16 cellular contexts compared by ENCODE assay signal in genomic region chr21:44613386-44614155, GRCh38. TPM values are rescaled to one million over a fixed set of nuclear protein-coding genes. Genes with fewer than 3 reads are reported as not detected.
A peak's percentile ranks its signal among the peaks of the same experiment; 100 is the strongest.
DNase-seq lines count a peak whose midpoint lies in the region; ATAC-seq and TF ChIP-seq lines count a peak whose summit lies in the region.
"Had no signal": no experiment of that assay in that cellular context is flagged by ENCODE, and none has a peak within 500 bp of the region (broad histone marks: within the 10 kb centered on the region; RNA-seq: fewer than 3 reads in every experiment).

No MANE protein-coding gene starts in this region.

- no peak overlapping the region for H2AFZ ChIP-seq in GM23338

- intact Hi-C loops in esophagus muscularis mucosa (cut with DNase I), result no loop called here

- ATAC-seq in GM23338 (no peak), HG03378 (IDR thresholded peaks at IDR 0.05; ENCODE audit: unreplicated experiment) (no peak)

- in situ Hi-C loops in GM13977 (cut with MboI; ENCODE audit: low pct_unique_long_range_greater_than_20kb, low sequenced_read_pairs, unreplicated experiment), result no loop called here

- H3K79me2 ChIP-seq in GM23338 (replicated peaks; ENCODE audit: insufficient read depth), result no peaks in the 10 kb centered on the region

- H3K4me1 Mint-ChIP-seq in osteocyte (ENCODE audit: unreplicated experiment), result no peaks in the 10 kb centered on the region
- peaks cover 19% of the 10 kb centered on the region for H3K4me1 Mint-ChIP-seq in GM23338

- H3K27me3 Mint-ChIP-seq in osteocyte (ENCODE audit: unreplicated experiment) (peaks cover 4% of the 10 kb centered on the region), GM23338 (ENCODE audit: insufficient read depth, low read depth, poor library complexity) (peaks cover 8% of the 10 kb centered on the region)

- 93% methylated on average over 23 of the region's 26 CpGs for WGBS in esophagus muscularis mucosa

- H3K27ac ChIP-seq in esophagus muscularis mucosa (replicated peaks in 1 of 4) (no peak overlapping the region), GM23338 (ENCODE audit: low read depth) (no peak overlapping the region)
- H3K27ac ChIP-seq: BLaER1 had no signal

- H3K4me3 Mint-ChIP-seq in osteocyte (ENCODE audit: unreplicated experiment) (no peak overlapping the region), GM23338 (no peak overlapping the region)
- H3K4me3 Mint-ChIP-seq: CD8-positive, alpha-beta memory T cell had no signal

- H3K4me2 ChIP-seq in GM23338, result no peak overlapping the region

- DNase-seq in activated CD4-positive, CD25-positive, alpha-beta regulatory T cell treated with anti-CD3 and anti-CD28 coated beads, Interleukin-2, amount 50 U/mL, for 72 hours, result peak; percentile 17
- DNase-seq in activated CD4-positive, CD25-positive, alpha-beta regulatory T cell (lab: John Stamatoyannopoulos, UW), result no peak
- DNase-seq in esophagus muscularis mucosa (ENCODE audit: extremely low spot score) (peak; percentile 77), osteocyte (ENCODE audit: extremely low spot score, unreplicated experiment) (peak; percentile 80), GM23338 (ENCODE audit: low spot score) (no peak), GM13977 (ENCODE audit: low spot score) (no peak)
- DNase-seq: 8988T; AML-193; Caco-2; CD8-positive, alpha-beta memory T cell; DND-41; GDM1; H7 had no signal

- no peak for TF ChIP-seq CTCF in esophagus muscularis mucosa (IDR thresholded peaks at IDR 0.05)
- no peak for TF ChIP-seq CTCF in osteocyte (IDR thresholded peaks at IDR 0.05)
- no peak for TF ChIP-seq CTCF in GM23338 (conservative IDR thresholded peaks at IDR 0.05; ENCODE audit: low read depth in 2 of 2)
- TF ChIP-seq CTCF in GM13977 (IDR thresholded peaks at IDR 0.05; ENCODE audit: extremely low read depth, insufficient read depth, missing control alignments), result no peak

- H3K9me3 Mint-ChIP-seq in osteocyte (ENCODE audit: unreplicated experiment) (peaks cover 21% of the 10 kb centered on the region), GM23338 (peaks cover 43% of the 10 kb centered on the region)

- no peaks in the 10 kb centered on the region for H4K20me1 ChIP-seq in GM23338 (replicated peaks; ENCODE audit: insufficient read depth)
- H4K20me1 ChIP-seq: BLaER1 had no signal

- H3F3A ChIP-seq in GM23338 (replicated peaks; ENCODE audit: low read depth), result no peaks in the 10 kb centered on the region

- no peak for TF ChIP-seq POLR2A in esophagus muscularis mucosa (IDR thresholded peaks at IDR 0.05; ENCODE audit: low read depth)

- no peaks in the 10 kb centered on the region for H3K36me3 Mint-ChIP-seq in osteocyte (ENCODE audit: unreplicated experiment)
- H3K36me3 Mint-ChIP-seq in GM23338 (ENCODE audit: low read depth), result peaks cover 20% of the 10 kb centered on the region

- no peaks in the 10 kb centered on the region for H3K9me2 ChIP-seq in GM23338 (ENCODE audit: insufficient read depth)

- H3K4me1 ChIP-seq in esophagus muscularis mucosa (no peaks in the 10 kb centered on the region), GM23338 (ENCODE audit: insufficient read depth) (no peaks in the 10 kb centered on the region)
- H3K4me1 ChIP-seq: Caco-2 had no signal

- no peak for TF ChIP-seq EP300 in esophagus muscularis mucosa (IDR thresholded peaks at IDR 0.05)

- H3K4me3 ChIP-seq in esophagus muscularis mucosa, result no peak overlapping the region
- H3K4me3 ChIP-seq in GM23338, result no peak overlapping the region
- H3K4me3 ChIP-seq: BLaER1 had no signal

- no peaks in the 10 kb centered on the region for H3K36me3 ChIP-seq in esophagus muscularis mucosa
- 0 out of 2 replicates have a peak, but pooled peaks cover 4% of the 10 kb centered on the region for H3K36me3 ChIP-seq in GM23338 (ENCODE audit: insufficient read depth)
- H3K36me3 ChIP-seq: BLaER1 had no signal

- H3K27ac Mint-ChIP-seq in osteocyte (ENCODE audit: unreplicated experiment), result no peak overlapping the region
- no peak overlapping the region; the same call in 1 of the 2 replicates for H3K27ac Mint-ChIP-seq in GM23338

- peaks cover 0 to 50% (median 0%) of the 10 kb centered on the region in 4 donors for H3K27me3 ChIP-seq in esophagus muscularis mucosa
- H3K27me3 ChIP-seq in GM23338 (ENCODE audit: insufficient read depth), result no peaks in the 10 kb centered on the region
- H3K27me3 ChIP-seq: BLaER1 had no signal

- H3K9me3 ChIP-seq in esophagus muscularis mucosa, result peaks cover 0 to 31% (median 23%) of the 10 kb centered on the region in 4 donors

TF ChIP-seq in GM23338, 12 proteins besides CTCF, POLR2A, EP300 and RAD21 (continues in another document):
- TF ChIP-seq, protein P1, sequence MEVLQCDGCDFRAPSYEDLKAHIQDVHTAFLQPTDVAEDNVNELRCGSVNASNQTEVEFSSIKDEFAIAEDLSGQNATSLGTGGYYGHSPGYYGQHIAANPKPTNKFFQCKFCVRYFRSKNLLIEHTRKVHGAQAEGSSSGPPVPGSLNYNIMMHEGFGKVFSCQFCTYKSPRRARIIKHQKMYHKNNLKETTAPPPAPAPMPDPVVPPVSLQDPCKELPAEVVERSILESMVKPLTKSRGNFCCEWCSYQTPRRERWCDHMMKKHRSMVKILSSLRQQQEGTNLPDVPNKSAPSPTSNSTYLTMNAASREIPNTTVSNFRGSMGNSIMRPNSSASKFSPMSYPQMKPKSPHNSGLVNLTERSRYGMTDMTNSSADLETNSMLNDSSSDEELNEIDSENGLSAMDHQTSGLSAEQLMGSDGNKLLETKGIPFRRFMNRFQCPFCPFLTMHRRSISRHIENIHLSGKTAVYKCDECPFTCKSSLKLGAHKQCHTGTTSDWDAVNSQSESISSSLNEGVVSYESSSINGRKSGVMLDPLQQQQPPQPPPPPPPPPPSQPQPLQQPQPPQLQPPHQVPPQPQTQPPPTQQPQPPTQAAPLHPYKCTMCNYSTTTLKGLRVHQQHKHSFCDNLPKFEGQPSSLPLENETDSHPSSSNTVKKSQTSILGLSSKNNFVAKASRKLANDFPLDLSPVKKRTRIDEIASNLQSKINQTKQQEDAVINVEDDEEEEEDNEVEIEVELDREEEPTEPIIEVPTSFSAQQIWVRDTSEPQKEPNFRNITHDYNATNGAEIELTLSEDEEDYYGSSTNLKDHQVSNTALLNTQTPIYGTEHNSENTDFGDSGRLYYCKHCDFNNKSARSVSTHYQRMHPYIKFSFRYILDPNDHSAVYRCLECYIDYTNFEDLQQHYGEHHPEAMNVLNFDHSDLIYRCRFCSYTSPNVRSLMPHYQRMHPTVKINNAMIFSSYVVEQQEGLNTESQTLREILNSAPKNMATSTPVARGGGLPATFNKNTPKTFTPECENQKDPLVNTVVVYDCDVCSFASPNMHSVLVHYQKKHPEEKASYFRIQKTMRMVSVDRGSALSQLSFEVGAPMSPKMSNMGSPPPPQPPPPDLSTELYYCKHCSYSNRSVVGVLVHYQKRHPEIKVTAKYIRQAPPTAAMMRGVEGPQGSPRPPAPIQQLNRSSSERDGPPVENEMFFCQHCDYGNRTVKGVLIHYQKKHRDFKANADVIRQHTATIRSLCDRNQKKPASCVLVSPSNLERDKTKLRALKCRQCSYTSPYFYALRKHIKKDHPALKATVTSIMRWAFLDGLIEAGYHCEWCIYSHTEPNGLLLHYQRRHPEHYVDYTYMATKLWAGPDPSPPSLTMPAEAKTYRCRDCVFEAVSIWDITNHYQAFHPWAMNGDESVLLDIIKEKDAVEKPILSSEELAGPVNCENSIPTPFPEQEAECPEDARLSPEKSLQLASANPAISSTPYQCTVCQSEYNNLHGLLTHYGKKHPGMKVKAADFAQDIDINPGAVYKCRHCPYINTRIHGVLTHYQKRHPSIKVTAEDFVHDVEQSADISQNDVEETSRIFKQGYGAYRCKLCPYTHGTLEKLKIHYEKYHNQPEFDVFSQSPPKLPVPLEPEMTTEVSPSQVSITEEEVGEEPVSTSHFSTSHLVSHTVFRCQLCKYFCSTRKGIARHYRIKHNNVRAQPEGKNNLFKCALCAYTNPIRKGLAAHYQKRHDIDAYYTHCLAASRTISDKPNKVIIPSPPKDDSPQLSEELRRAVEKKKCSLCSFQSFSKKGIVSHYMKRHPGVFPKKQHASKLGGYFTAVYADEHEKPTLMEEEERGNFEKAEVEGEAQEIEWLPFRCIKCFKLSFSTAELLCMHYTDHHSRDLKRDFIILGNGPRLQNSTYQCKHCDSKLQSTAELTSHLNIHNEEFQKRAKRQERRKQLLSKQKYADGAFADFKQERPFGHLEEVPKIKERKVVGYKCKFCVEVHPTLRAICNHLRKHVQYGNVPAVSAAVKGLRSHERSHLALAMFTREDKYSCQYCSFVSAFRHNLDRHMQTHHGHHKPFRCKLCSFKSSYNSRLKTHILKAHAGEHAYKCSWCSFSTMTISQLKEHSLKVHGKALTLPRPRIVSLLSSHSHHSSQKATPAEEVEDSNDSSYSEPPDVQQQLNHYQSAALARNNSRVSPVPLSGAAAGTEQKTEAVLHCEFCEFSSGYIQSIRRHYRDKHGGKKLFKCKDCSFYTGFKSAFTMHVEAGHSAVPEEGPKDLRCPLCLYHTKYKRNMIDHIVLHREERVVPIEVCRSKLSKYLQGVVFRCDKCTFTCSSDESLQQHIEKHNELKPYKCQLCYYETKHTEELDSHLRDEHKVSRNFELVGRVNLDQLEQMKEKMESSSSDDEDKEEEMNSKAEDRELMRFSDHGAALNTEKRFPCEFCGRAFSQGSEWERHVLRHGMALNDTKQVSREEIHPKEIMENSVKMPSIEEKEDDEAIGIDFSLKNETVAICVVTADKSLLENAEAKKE (CRISPR knock-in tag; IDR thresholded peaks at IDR 0.05), result no peak
- TF ChIP-seq CREB1 (CRISPR knock-in tag; IDR thresholded peaks at IDR 0.05; ENCODE audit: low read depth) (no peak), EZH2 (IDR thresholded peaks at IDR 0.05; ENCODE audit: low read depth, unreplicated experiment) (no peak)

RNA-seq across cellular contexts. Expression of gene KRTAP10-8, which starts 1.7 kb away (rescaled TPM):
- total RNA-seq in esophagus muscularis mucosa, result not detected
- not detected in 2 replicates for total RNA-seq in osteocyte
- not detected in 2 replicates for total RNA-seq in GM23338 (2014; rRNA removed; shearing (Covaris generic))
- polyA plus RNA-seq in GM23338 (2016; fragmentation: Nextera tagmentation; extraction: Ambion mirVana), result not detected in 2 replicates
- total RNA-seq: Caco-2; CD8-positive, alpha-beta memory T cell; H7; HT1080 had no signal
- polyA plus RNA-seq: CD8-positive, alpha-beta memory T cell had no signal

RNA-seq across cellular contexts. Expression of gene KRTAP10-7, which starts 13.2 kb away (rescaled TPM):
- not detected for total RNA-seq in esophagus muscularis mucosa
- not detected in 2 replicates for total RNA-seq in osteocyte
- not detected in 2 replicates for total RNA-seq in GM23338 (2014; rRNA removed; shearing (Covaris generic))
- not detected in 2 replicates for polyA plus RNA-seq in GM23338 (2016; fragmentation: Nextera tagmentation; extraction: Ambion mirVana)
- total RNA-seq: Caco-2; CD8-positive, alpha-beta memory T cell; H7; HT1080 had no signal
- polyA plus RNA-seq: CD8-positive, alpha-beta memory T cell had no signal

RNA-seq across cellular contexts. Expression of gene KRTAP10-9, which starts 13.3 kb away (rescaled TPM):
- total RNA-seq in esophagus muscularis mucosa (not detected), osteocyte (not detected in 2 replicates)
- total RNA-seq in GM23338 (2014; rRNA removed; shearing (Covaris generic)), result not detected in 2 replicates
- polyA plus RNA-seq in GM23338 (2016; fragmentation: Nextera tagmentation; extraction: Ambion mirVana), result not detected in 2 replicates
- total RNA-seq: Caco-2; CD8-positive, alpha-beta memory T cell; H7; HT1080 had no signal
- polyA plus RNA-seq: CD8-positive, alpha-beta memory T cell had no signal

RNA-seq across cellular contexts. Expression of gene KRTAP10-6, which starts 21.3 kb away (rescaled TPM):
- total RNA-seq in esophagus muscularis mucosa, result not detected
- total RNA-seq in osteocyte, result not detected in 2 replicates
- total RNA-seq in GM23338 (2014; rRNA removed; shearing (Covaris generic)), result not detected in 2 replicates
- not detected in 2 replicates for polyA plus RNA-seq in GM23338 (2016; fragmentation: Nextera tagmentation; extraction: Ambion mirVana)
- total RNA-seq: Caco-2; CD8-positive, alpha-beta memory T cell; H7; HT1080 had no signal
- polyA plus RNA-seq: CD8-positive, alpha-beta memory T cell had no signal

RNA-seq across cellular contexts. Expression of gene KRTAP10-10, which starts 23.6 kb away (rescaled TPM):
- total RNA-seq in esophagus muscularis mucosa (not detected), osteocyte (not detected in 2 replicates)
- not detected in 2 replicates for total RNA-seq in GM23338 (2014; rRNA removed; shearing (Covaris generic))
- polyA plus RNA-seq in GM23338 (2016; fragmentation: Nextera tagmentation; extraction: Ambion mirVana), result not detected in 2 replicates
- total RNA-seq: Caco-2; CD8-positive, alpha-beta memory T cell; H7; HT1080 had no signal
- polyA plus RNA-seq: CD8-positive, alpha-beta memory T cell had no signal

Comparison
In these comparisons a context has a peak if more than half of its experiments do, and no peak if none do; other contexts are left out.
1. DNase-seq: peak in activated CD4-positive, CD25-positive, alpha-beta regulatory T cell treated with anti-CD3 and anti-CD28 coated beads, Interleukin-2, amount 50 U/mL, for 72 hours (single experiment), esophagus muscularis mucosa (single experiment) and osteocyte (single experiment); none in activated CD4-positive, CD25-positive, alpha-beta regulatory T cell (0 of 4), GM23338 (single experiment) and GM13977 (single experiment).